ENCODE assay signal across 8 cellular contexts in the genomic region with DNA sequence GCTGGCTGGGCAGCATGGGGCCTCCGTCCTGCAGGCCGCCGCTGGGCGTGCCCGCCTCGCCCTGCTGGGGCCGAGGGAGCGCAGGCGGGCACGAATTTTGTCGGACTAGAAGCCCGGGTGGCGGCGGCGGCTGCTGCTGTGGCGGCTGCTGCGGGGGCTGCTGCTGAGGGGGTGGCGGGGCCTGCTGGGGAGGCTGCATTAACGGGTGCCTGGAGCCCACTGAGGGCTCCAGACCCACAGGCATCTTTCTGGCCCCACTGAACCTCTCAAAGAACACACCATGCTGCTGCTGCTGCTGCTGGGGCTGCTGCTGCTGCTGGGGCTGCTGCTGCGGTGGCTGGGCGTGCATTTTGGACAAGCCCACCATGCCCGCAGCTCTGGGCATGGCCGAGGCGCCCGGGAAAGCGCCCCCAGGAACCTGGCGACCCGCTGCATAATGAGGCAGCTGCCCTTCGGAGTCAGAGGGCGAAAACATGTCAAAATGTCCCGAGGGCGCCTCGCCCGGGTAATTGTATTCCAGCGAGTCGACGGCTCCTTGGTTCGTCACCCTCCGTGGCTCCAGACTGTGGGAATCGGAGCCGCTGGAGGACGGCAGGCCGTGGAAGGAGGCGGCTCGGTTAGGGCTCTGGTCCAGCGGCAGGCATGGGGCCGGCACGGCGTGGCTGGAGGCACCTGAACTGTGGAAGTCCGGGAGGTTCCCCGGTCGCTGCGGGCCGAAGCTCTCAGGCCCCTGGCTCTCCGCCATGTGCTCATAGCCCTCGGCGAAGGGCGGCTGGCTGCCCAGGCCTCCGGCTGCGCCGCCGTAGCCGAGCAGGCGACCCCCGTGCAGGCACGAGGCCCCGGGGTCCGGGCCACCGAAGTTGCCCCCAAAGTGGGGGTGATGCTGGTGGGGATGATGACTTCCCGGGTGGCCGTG. TPM values are rescaled to one million over a fixed set of nuclear protein-coding genes. Genes with fewer than 3 reads are reported as not detected.
DNase-seq lines count a peak whose midpoint lies in the region; ATAC-seq and TF ChIP-seq lines count a peak whose summit lies in the region.

No MANE protein-coding gene starts in this region.

- peak overlapping the region; percentile 67 for H3K4me3 Mint-ChIP-seq in endodermal cell

- H3K36me3 Mint-ChIP-seq in endodermal cell (ENCODE audit: low read depth): peaks cover 9% of the 10 kb centered on the region

- H3K4me1 ChIP-seq in endodermal cell (ENCODE audit: control insufficient read depth, insufficient read depth, low read length) (no peaks in the 10 kb centered on the region), mesodermal cell (ENCODE audit: control insufficient read depth, insufficient read depth, low read length, poor library complexity, severe bottlenecking) (peaks cover 24% of the 10 kb centered on the region), upper lobe of right lung (peaks cover 20% of the 10 kb centered on the region)

- peaks cover 38% of the 10 kb centered on the region for H3K4me1 Mint-ChIP-seq in endodermal cell

- intact Hi-C loops in upper lobe of right lung (cut with DNase I): loop anchor here (10.0 kb wide), 1 partner anchor 1045 kb away; no protein-coding TSS in a partner anchor

- no peaks in the 10 kb centered on the region for H3K9me3 ChIP-seq in endodermal cell (ENCODE audit: control insufficient read depth, low read length)
- H3K9me3 ChIP-seq in mesodermal cell (ENCODE audit: control insufficient read depth, low read length): no peaks in the 10 kb centered on the region
- no peaks in the 10 kb centered on the region for H3K9me3 ChIP-seq in upper lobe of right lung

- no peaks in the 10 kb centered on the region for H3K9me3 Mint-ChIP-seq in endodermal cell

- WGBS in endodermal cell (ENCODE audit: insufficient coverage in 1 of 2, insufficient read length in 1 of 2), 2 experiments: 33 to 38% methylated on average over 36 to 71 of the region's 71 CpGs
- WGBS in mesodermal cell (ENCODE audit: insufficient coverage in 2 of 2), 2 experiments: 28% methylated on average over 45 to 66 of the region's 71 CpGs

- ATAC-seq in upper lobe of right lung (no peak), HG03439 (IDR thresholded peaks at IDR 0.05; ENCODE audit: unreplicated experiment) (no peak)

- H3K9ac ChIP-seq in endodermal cell (ENCODE audit: extremely low read depth, low read length, poor library complexity, severe bottlenecking): no peak overlapping the region

- H3K36me3 ChIP-seq in endodermal cell (ENCODE audit: control insufficient read depth, insufficient read depth, low read length) (no peaks in the 10 kb centered on the region), mesodermal cell (ENCODE audit: control insufficient read depth, insufficient read depth, low read length) (peaks cover 13% of the 10 kb centered on the region), upper lobe of right lung (no peaks in the 10 kb centered on the region)

- TF ChIP-seq CTCF in endodermal cell (conservative IDR thresholded peaks at IDR 0.05) (no peak), upper lobe of right lung (IDR thresholded peaks at IDR 0.05) (no peak)

- H3K27ac ChIP-seq in endodermal cell (ENCODE audit: low read depth, low read length) (peak overlapping the region; percentile 36), mesodermal cell (ENCODE audit: low read depth, low read length, severe bottlenecking) (no peak overlapping the region), upper lobe of right lung (no peak overlapping the region)

- peaks cover 71% of the 10 kb centered on the region for H3K27me3 Mint-ChIP-seq in endodermal cell (ENCODE audit: insufficient read depth)

- H3K4me3 ChIP-seq in endodermal cell (ENCODE audit: low read length): peak overlapping the region; percentile 83
- H3K4me3 ChIP-seq in mesodermal cell (ENCODE audit: extremely low read depth, insufficient read depth, low read length, poor library complexity, severe bottlenecking): peak overlapping the region; percentile 79
- H3K4me3 ChIP-seq in upper lobe of right lung: peak overlapping the region; percentile 69

- H3K27ac Mint-ChIP-seq in endodermal cell: no peak overlapping the region

- H3K27me3 ChIP-seq in endodermal cell (ENCODE audit: control insufficient read depth, insufficient read depth, low read length, poor library complexity, severe bottlenecking): peaks cover 76% of the 10 kb centered on the region
- peaks cover 27% of the 10 kb centered on the region for H3K27me3 ChIP-seq in upper lobe of right lung

- DNase-seq in NCI-H146 (lab: John Stamatoyannopoulos, UW): peak; percentile 26
- DNase-seq in NCI-H146 treated with DMSO at 0.1 percent for 48 hours (lab: John Stamatoyannopoulos, UW; ENCODE audit: unreplicated experiment): no peak
- DNase-seq in endodermal cell: peak; percentile 82
- DNase-seq in upper lobe of right lung: no peak
- DNase-seq in NCI-H1436 (lab: John Stamatoyannopoulos, UW): no peak
- DNase-seq in COLO829 (ENCODE audit: low spot score): no peak

RNA-seq across cellular contexts. Expression of gene MN1, which starts 2.0 kb away (rescaled TPM):
- 10 to 100 TPM in 1 of 2 donors, 1 to 10 TPM in 1; 4.4 to 17.8 TPM for total RNA-seq in endodermal cell
- polyA plus RNA-seq in endodermal cell (2013, experiment 1 of 2): 41.5 TPM
- polyA plus RNA-seq in endodermal cell (2013, experiment 2 of 2): 44.1 TPM
- polyA plus RNA-seq in mesodermal cell (2013, experiment 1 of 2): 9.8 TPM
- 8.2 TPM for polyA plus RNA-seq in mesodermal cell (2013, experiment 2 of 2)
- 4.0 TPM for total RNA-seq in upper lobe of right lung

Comparison
In these comparisons a context has a peak if more than half of its experiments do, and no peak if none do; other contexts are left out.
1. DNase-seq: peak in NCI-H146 (single experiment) and endodermal cell (single experiment); none in NCI-H146 treated with DMSO at 0.1 percent for 48 hours (single experiment), upper lobe of right lung (single experiment), NCI-H1436 (single experiment) and COLO829 (single experiment).
2. Peak in every context shown above with its lines, with median percentiles within 50 percentile points of each other: H3K4me3 ChIP-seq.